Comparison of ENCODE assay signal across 8 cellular contexts in genomic region chrX:2696698-2697215, GRCh38. TPM values are rescaled to one million over a fixed set of nuclear protein-coding genes. Genes with fewer than 3 reads are reported as not detected.
DNase-seq lines count a peak whose midpoint lies in the region; ATAC-seq and TF ChIP-seq lines count a peak whose summit lies in the region.

No MANE protein-coding gene starts in this region.

- peaks cover 65% of the 10 kb centered on the region for H3K4me1 Mint-ChIP-seq in neural crest cell

- H3K27me3 Mint-ChIP-seq in neural crest cell (ENCODE audit: low read depth), result peaks cover 8% of the 10 kb centered on the region

- DNase-seq in RPMI7951 (ENCODE audit: low read depth) (peak; percentile 94), choroid plexus epithelial cell (ENCODE audit: low read depth) (peak; percentile 81), neural crest cell (ENCODE audit: low read depth, low spot score) (no peak), GF-D8 (lab: John Stamatoyannopoulos, UW) (no peak), NCI-H2029 treated with DMSO at 0.1 percent for 48 hours (lab: John Stamatoyannopoulos, UW) (no peak), LoVo (ENCODE audit: low spot score) (no peak)

- TF ChIP-seq CTCF in choroid plexus epithelial cell (conservative IDR thresholded peaks at IDR 0.05; ENCODE audit: low read depth, low read length), result no peak
- no peak for TF ChIP-seq CTCF in neural crest cell (conservative IDR thresholded peaks at IDR 0.05)

- no peak for TF ChIP-seq POLR2A in GM18505 (IDR thresholded peaks at IDR 0.05; ENCODE audit: borderline replicate concordance, extremely low read depth, insufficient read depth, insufficient read length)

- peaks cover 6% of the 10 kb centered on the region for H3K9me3 Mint-ChIP-seq in neural crest cell

- no peak overlapping the region for H3K4me3 ChIP-seq in choroid plexus epithelial cell (ENCODE audit: low read depth, low read length)

- ATAC-seq in GM18505 (IDR thresholded peaks at IDR 0.05; ENCODE audit: unreplicated experiment), result peak; percentile 88
- peak; percentile 81 for ATAC-seq in HG02678 (IDR thresholded peaks at IDR 0.05; ENCODE audit: unreplicated experiment)

- H3K4me3 Mint-ChIP-seq in neural crest cell, result peak overlapping the region; percentile 24

- no peak overlapping the region for H3K27ac Mint-ChIP-seq in neural crest cell (ENCODE audit: unreplicated experiment)

- peaks cover 15% of the 10 kb centered on the region for H3K36me3 Mint-ChIP-seq in neural crest cell (ENCODE audit: low read depth)

RNA-seq across cellular contexts. Expression of gene CD99, which starts 5.7 kb away (rescaled TPM):
- total RNA-seq in RPMI7951 (2014; rRNA removed; shearing (Covaris generic)), result 444 and 519 TPM in 2 replicates
- total RNA-seq in neural crest cell, result 158 and 165 TPM in 2 replicates

RNA-seq across cellular contexts. Expression of gene XG, which starts 55.1 kb away (rescaled TPM):
- total RNA-seq in RPMI7951 (2014; rRNA removed; shearing (Covaris generic)), result not detected in 2 replicates
- not detected in 2 replicates for total RNA-seq in neural crest cell

Comparison
In these comparisons a context has a peak if more than half of its experiments do, and no peak if none do; other contexts are left out.
1. DNase-seq: peak in RPMI7951 (single experiment) and choroid plexus epithelial cell (single experiment); none in neural crest cell (single experiment), GF-D8 (single experiment), NCI-H2029 treated with DMSO at 0.1 percent for 48 hours (single experiment) and LoVo (single experiment).